In the genomic region with DNA sequence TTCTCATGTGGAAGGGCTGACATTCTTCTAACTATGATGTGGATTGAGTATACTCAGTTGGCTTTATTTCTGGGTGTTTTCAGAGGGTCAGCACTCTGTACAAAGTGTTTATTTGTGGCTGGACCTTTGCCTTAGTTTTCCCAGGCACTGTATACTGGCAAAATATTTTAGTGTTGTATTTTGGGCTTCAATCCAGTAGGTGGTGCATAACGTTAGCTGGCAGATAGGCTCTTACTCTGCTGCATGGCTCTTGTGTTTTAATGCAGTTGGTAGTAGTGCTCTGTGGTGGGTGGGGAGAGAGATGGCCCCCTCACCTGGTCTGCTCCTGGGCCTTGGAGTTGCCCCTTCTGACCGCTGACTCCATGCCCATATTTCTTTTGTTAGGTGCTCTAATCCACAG, we compare ENCODE assay signal across 15 cellular contexts.
DNase-seq lines count a peak whose midpoint lies in the region; ATAC-seq and TF ChIP-seq lines count a peak whose summit lies in the region.
"Had no signal": no experiment of that assay in that cellular context is flagged by ENCODE, and none has a peak within 500 bp of the region (broad histone marks: within the 10 kb centered on the region; RNA-seq: fewer than 3 reads in every experiment).

No MANE protein-coding gene starts in this region.

- H2AFZ ChIP-seq in Karpas-422 (ENCODE audit: low read length) (no peak overlapping the region), neural cell (ENCODE audit: low read depth, low read length) (no peak overlapping the region)

- H3K4me3 ChIP-seq in Karpas-422 (ENCODE audit: low read length) (no peak overlapping the region), neural cell (ENCODE audit: low read length) (no peak overlapping the region)
- H3K4me3 ChIP-seq: dorsolateral prefrontal cortex, transverse colon had no signal

- no peaks in the 10 kb centered on the region for H3K36me3 ChIP-seq in Karpas-422 (ENCODE audit: insufficient read depth, low read length)
- H3K36me3 ChIP-seq in neural cell (ENCODE audit: insufficient read depth, low read length), result no peaks in the 10 kb centered on the region
- H3K36me3 ChIP-seq: transverse colon had no signal

- TF ChIP-seq CTCF in VCaP (conservative IDR thresholded peaks at IDR 0.05) (peak; percentile 65), neural cell (IDR thresholded peaks at IDR 0.05; ENCODE audit: poor library complexity, severe bottlenecking) (peak; percentile 24)

- H3F3A ChIP-seq in neural cell (ENCODE audit: insufficient read depth, low read length, poor library complexity, severe bottlenecking), result no peaks in the 10 kb centered on the region

- ATAC-seq in HG03045 (IDR thresholded peaks at IDR 0.05; ENCODE audit: unreplicated experiment) (no peak), GM21717 (IDR thresholded peaks at IDR 0.05; ENCODE audit: unreplicated experiment) (no peak)

- no peak overlapping the region for H3K9ac ChIP-seq in Karpas-422 (ENCODE audit: low read length)
- no peak overlapping the region for H3K9ac ChIP-seq in neural cell (ENCODE audit: low read length)

- H3K9me2 ChIP-seq in Karpas-422 (replicated peaks; ENCODE audit: insufficient read depth, low read length) (no peaks in the 10 kb centered on the region), neural cell (ENCODE audit: insufficient read depth, low read length) (no peaks in the 10 kb centered on the region)

- H3K27me3 ChIP-seq in Karpas-422 (ENCODE audit: low read length), result no peaks in the 10 kb centered on the region
- no peaks in the 10 kb centered on the region for H3K27me3 ChIP-seq in neural cell (ENCODE audit: insufficient read depth, low read depth, low read length)
- H3K27me3 ChIP-seq: dorsolateral prefrontal cortex, transverse colon had no signal

- TF ChIP-seq EP300 in neural cell (conservative IDR thresholded peaks at IDR 0.05; ENCODE audit: poor library complexity, severe bottlenecking), result no peak

- DNase-seq in DMS53 (lab: John Stamatoyannopoulos, UW), result peak; percentile 10
- no peak for DNase-seq in DMS53 treated with DMSO at 0.1 percent for 48 hours (lab: John Stamatoyannopoulos, UW; ENCODE audit: unreplicated experiment)
- DNase-seq in Karpas-422, result peak; percentile 76
- DNase-seq in putamen (ENCODE audit: low spot score), result no peak
- DNase-seq: activated CD4-positive, CD25-positive, alpha-beta regulatory T cell treated with anti-CD3 and anti-CD28 coated beads, Interleukin-2, amount 50 U/mL, for 72 hours; Calu3; dorsolateral prefrontal cortex; NCI-H446; posterior cingulate gyrus; stimulated activated CD8-positive, alpha-beta memory T cell treated with anti-CD3 and anti-CD28 coated beads, Interleukin-4, amount 100 ng/mL, for 48 hours; transverse colon had no signal

- no peak overlapping the region for H3K27ac ChIP-seq in Karpas-422 (ENCODE audit: low read length)
- no peak overlapping the region for H3K27ac ChIP-seq in VCaP
- H3K27ac ChIP-seq in neural cell (ENCODE audit: low read length), result no peak overlapping the region
- H3K27ac ChIP-seq: dorsolateral prefrontal cortex, transverse colon had no signal

- H4K20me1 ChIP-seq in Karpas-422 (ENCODE audit: insufficient read depth, low read depth, low read length), result no peaks in the 10 kb centered on the region
- no peaks in the 10 kb centered on the region for H4K20me1 ChIP-seq in neural cell (ENCODE audit: insufficient read depth)

- H3K4me1 ChIP-seq in Karpas-422 (ENCODE audit: low read length), result no peaks in the 10 kb centered on the region
- H3K4me1 ChIP-seq: transverse colon had no signal

- no peak for TF ChIP-seq RAD21 in neural cell (conservative IDR thresholded peaks at IDR 0.05)

- no peaks in the 10 kb centered on the region for H3K9me3 ChIP-seq in Karpas-422 (ENCODE audit: low read length)
- H3K9me3 ChIP-seq in neural cell (ENCODE audit: low read length), result no peaks in the 10 kb centered on the region
- H3K9me3 ChIP-seq: transverse colon had no signal

- H3K79me2 ChIP-seq in Karpas-422 (ENCODE audit: low read length) (no peaks in the 10 kb centered on the region), neural cell (replicated peaks; ENCODE audit: insufficient read depth, low read length) (no peaks in the 10 kb centered on the region)

- H3K4me2 ChIP-seq in Karpas-422 (ENCODE audit: low read depth, low read length, poor library complexity, severe bottlenecking) (no peak overlapping the region), neural cell (ENCODE audit: low read length) (no peak overlapping the region)

TF ChIP-seq in neural cell, 6 proteins besides CTCF, POLR2A, EP300 and RAD21:
- peak; percentile 43 for TF ChIP-seq SMC3 (conservative IDR thresholded peaks at IDR 0.05; ENCODE audit: poor library complexity)
- no peak for TF ChIP-seq TAF1 (IDR thresholded peaks at IDR 0.05; ENCODE audit: low read depth)

Comparison
In these comparisons a context has a peak if more than half of its experiments do, and no peak if none do; other contexts are left out.
1. DNase-seq: peak in DMS53 (single experiment) and Karpas-422 (single experiment); none in DMS53 treated with DMSO at 0.1 percent for 48 hours (single experiment) and putamen (single experiment).